In the genomic region with DNA sequence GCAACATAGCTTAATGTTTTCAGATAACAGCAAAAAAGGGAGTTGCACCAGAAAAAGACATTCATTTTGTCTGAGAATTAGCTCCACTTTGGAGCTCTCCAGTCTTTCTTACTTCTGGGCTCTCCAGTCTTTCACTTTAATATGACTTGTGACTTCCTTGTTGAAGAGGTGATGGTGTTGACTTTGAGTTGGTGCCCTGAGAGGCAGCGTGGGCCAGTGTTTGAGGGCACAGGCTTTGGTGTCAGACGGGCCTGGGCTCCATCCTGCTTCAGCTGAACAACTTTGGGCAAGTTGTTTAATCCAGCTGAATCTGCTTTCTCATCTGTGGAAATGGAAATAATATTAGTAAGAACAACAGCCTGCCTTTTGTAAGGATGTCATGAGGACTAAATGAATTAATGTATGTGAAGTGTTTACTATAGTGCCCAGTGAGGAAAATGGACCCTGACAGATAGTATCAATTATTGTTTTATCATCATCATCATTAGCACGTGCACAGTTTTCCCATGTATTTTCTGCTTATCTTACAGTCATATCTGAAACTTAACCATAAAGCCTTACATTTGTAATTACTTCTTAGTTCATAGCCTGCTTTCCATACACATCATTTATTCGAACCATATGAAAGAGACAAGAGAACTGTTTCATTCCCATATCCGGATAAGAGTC, we compare ENCODE assay signal across 17 cellular contexts.
DNase-seq lines count a peak whose midpoint lies in the region; ATAC-seq, FAIRE-seq and TF ChIP-seq lines count a peak whose summit lies in the region.
"Had no signal": no experiment of that assay in that cellular context is flagged by ENCODE, and none has a peak within 500 bp of the region (broad histone marks: within the 10 kb centered on the region; RNA-seq: fewer than 3 reads in every experiment).

No MANE protein-coding gene starts in this region.

- H3K36me3 Mint-ChIP-seq in T-cell, result peaks cover 64% of the 10 kb centered on the region

- H3K4me3 Mint-ChIP-seq in T-cell, result no peak overlapping the region
- H3K4me3 Mint-ChIP-seq: CD14-positive monocyte; CD8-positive, alpha-beta T cell; H9 had no signal

- TF ChIP-seq CTCF in D721Med (IDR thresholded peaks at IDR 0.05; ENCODE audit: insufficient read depth, missing control alignments) (no peak), dorsolateral prefrontal cortex (IDR thresholded peaks at IDR 0.05 in 54 of 56, conservative IDR thresholded peaks at IDR 0.05 in 2 of 56; ENCODE audit: low read depth in 1 of 56, partially characterized antibody in 56 of 56) (no peak), foreskin fibroblast (IDR thresholded peaks at IDR 0.05; ENCODE audit: low read depth, low read length) (no peak)

- intact Hi-C loops in dorsolateral prefrontal cortex (cut with DNase I), result loop anchor here in 1 of 2 donors (5.0 kb wide), 1 partner anchor 43 kb away; no protein-coding TSS in a partner anchor

- H3K27ac ChIP-seq in dorsolateral prefrontal cortex (peak overlapping the region in 57 of 59 donors; percentile 2 to 100 (median 86)), substantia nigra (ENCODE audit: low read depth, low read length, poor library complexity, severe bottlenecking) (peak overlapping the region; percentile 17)

- CTCF ChIA-PET in T-cell (lab: Charles Lee), result interaction anchor here in 1 of 2 donors (0.6 to 0.7 kb wide), 2 partner anchors 17 to 228 kb away, joined by 3 to 4 read pairs; no protein-coding TSS in a partner anchor

- POLR2A ChIA-PET in T-cell (lab: Charles Lee), result interaction anchor here in 1 of 2 donors (0.6 to 0.7 kb wide), 2 partner anchors 10 to 41 kb away, joined by 4 to 5 read pairs; no protein-coding TSS in a partner anchor

- H3K27me3 ChIP-seq in dorsolateral prefrontal cortex, result no peaks in the 10 kb centered on the region

- H3K4me3 ChIP-seq in dorsolateral prefrontal cortex (no peak overlapping the region), foreskin fibroblast (ENCODE audit: low read depth in 1 of 2, low read length in 2 of 2) (no peak overlapping the region)

- H3K27ac Mint-ChIP-seq in T-cell, result no peak overlapping the region
- H3K27ac Mint-ChIP-seq: CD8-positive, alpha-beta T cell had no signal

- FAIRE-seq in D721Med (lab: Jason Lieb, UNC), result peak; percentile 73
- FAIRE-seq: A204.1, GM12892, HepG2 had no signal

- no peaks in the 10 kb centered on the region for H3K9me3 Mint-ChIP-seq in T-cell

- DNase-seq in D721Med (ENCODE audit: insufficient read length, low spot score) (no peak), dorsolateral prefrontal cortex (no peak), substantia nigra (lab: John Stamatoyannopoulos, UW) (no peak), T-cell (no peak), NCI-H128 (lab: John Stamatoyannopoulos, UW; ENCODE audit: unreplicated experiment) (no peak), foreskin fibroblast (no peak)
- DNase-seq: CD8-positive, alpha-beta T cell; COR-L47; DND-41; GDM1; GOT3; H9 had no signal

- no peaks in the 10 kb centered on the region for H3K4me1 Mint-ChIP-seq in T-cell
- H3K4me1 Mint-ChIP-seq: CD14-positive monocyte had no signal

- no peak for ATAC-seq in SK-N-SH treated with all-trans-retinoic acid at 6 μM for 48 hours
- ATAC-seq in T-cell (replicated peaks in 1 of 4), result no peak
- ATAC-seq: CD8-positive, alpha-beta T cell; HepG2 had no signal

- H3K27me3 Mint-ChIP-seq in T-cell, result no peaks in the 10 kb centered on the region

TF ChIP-seq in SK-N-SH treated with all-trans-retinoic acid at 6 μM for 48 hours, 23 proteins besides CTCF, POLR2A, EP300 and RAD21:
- TF ChIP-seq TCF4 (CRISPR knock-in tag; IDR thresholded peaks at IDR 0.05; ENCODE audit: borderline replicate concordance) (0 out of 2 replicates have a peak, but pooled peaks have one; percentile 48), BACH2 (CRISPR knock-in tag; IDR thresholded peaks at IDR 0.05; ENCODE audit: borderline replicate concordance) (no peak), PPARA (CRISPR knock-in tag; IDR thresholded peaks at IDR 0.05; ENCODE audit: borderline replicate concordance) (no peak), ZNF70 (CRISPR knock-in tag; IDR thresholded peaks at IDR 0.05) (no peak), ZFP30 (CRISPR knock-in tag; IDR thresholded peaks at IDR 0.05) (no peak), ZNF565 (CRISPR knock-in tag; conservative IDR thresholded peaks at IDR 0.05; ENCODE audit: low read depth) (no peak), ZFP3 (CRISPR knock-in tag; IDR thresholded peaks at IDR 0.05) (no peak)
